In the genomic region with DNA sequence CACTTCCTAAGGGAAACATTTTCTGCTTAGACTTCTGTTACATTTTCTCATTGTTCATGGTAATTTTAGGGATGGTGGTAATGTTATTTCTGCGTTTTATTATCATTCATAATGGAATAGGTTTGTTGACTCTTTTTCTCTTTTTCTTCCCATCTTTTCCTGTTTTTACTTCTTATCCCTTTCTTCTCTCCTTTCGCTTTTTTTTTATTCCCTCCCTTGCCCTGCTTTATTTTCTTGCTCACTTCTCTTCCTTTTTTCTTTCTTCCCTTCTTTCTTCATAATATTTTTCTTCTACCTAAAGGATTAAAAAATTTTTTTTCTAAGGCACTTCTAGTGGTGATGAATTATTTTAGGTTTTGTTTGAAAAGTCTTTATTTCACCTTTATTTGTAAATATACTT, we compare ENCODE assay signal across 21 cellular contexts. TPM values are rescaled to one million over a fixed set of nuclear protein-coding genes. Genes with fewer than 3 reads are reported as not detected.
A peak's percentile ranks its signal among the peaks of the same experiment; 100 is the strongest.
DNase-seq lines count a peak whose midpoint lies in the region; ATAC-seq and TF ChIP-seq lines count a peak whose summit lies in the region.
"Had no signal": no experiment of that assay in that cellular context is flagged by ENCODE, and none has a peak within 500 bp of the region (broad histone marks: within the 10 kb centered on the region; RNA-seq: fewer than 3 reads in every experiment).

No MANE protein-coding gene starts in this region.

- H3K27me3 Mint-ChIP-seq in CD4-positive, alpha-beta T cell, result no peaks in the 10 kb centered on the region
- no peaks in the 10 kb centered on the region for H3K27me3 Mint-ChIP-seq in activated T-helper 1 cell treated with anti-CD3 and anti-CD28 coated beads, Interleukin-12 subunit alpha, Interleukin-12 subunit beta, Interleukin-2, Interleukin-4 antibody, amounts not matched to agents 30 ng/mL and 10 ng/mL and 1 ng/mL, durations not matched to agents 14 hours and 24 hours and 36 hours (ENCODE audit: insufficient read depth)
- H3K27me3 Mint-ChIP-seq in endothelial cell (ENCODE audit: unreplicated experiment), result peaks cover 5% of the 10 kb centered on the region

- H3F3A ChIP-seq in DOHH2 (ENCODE audit: control insufficient read depth, insufficient read depth), result peaks cover 4% of the 10 kb centered on the region; the same call in 1 of the 2 replicates

- CTCF ChIA-PET in CD4-positive, alpha-beta T cell (lab: Charles Lee), result no interaction called here

- no peaks in the 10 kb centered on the region for H3K27me3 ChIP-seq in CD4-positive, alpha-beta T cell (ENCODE audit: control insufficient read depth, insufficient read depth, low read length)
- H3K27me3 ChIP-seq in DOHH2 (ENCODE audit: control insufficient read depth, low read length) (no peaks in the 10 kb centered on the region), osteoblast (ENCODE audit: insufficient read depth, low read length) (no peaks in the 10 kb centered on the region), psoas muscle (ENCODE audit: insufficient read depth in 3 of 3, low read length in 2 of 3) (no peaks in the 10 kb centered on the region)
- H3K27me3 ChIP-seq: BLaER1 treated with 17β-estradiol and CSF1 and Interleukin-3, amounts not matched to agents 10 nM and 100 nM had no signal

- H3K4me3 Mint-ChIP-seq in CD4-positive, alpha-beta T cell, result no peak overlapping the region
- H3K4me3 Mint-ChIP-seq in activated T-helper 1 cell treated with anti-CD3 and anti-CD28 coated beads, Interleukin-12 subunit alpha, Interleukin-12 subunit beta, Interleukin-2, Interleukin-4 antibody, amounts not matched to agents 30 ng/mL and 10 ng/mL and 1 ng/mL, durations not matched to agents 14 hours and 24 hours and 36 hours, result no peak overlapping the region
- peak overlapping the region; percentile 27 for H3K4me3 Mint-ChIP-seq in endothelial cell (ENCODE audit: unreplicated experiment)
- H3K4me3 Mint-ChIP-seq: CD8-positive, alpha-beta T cell; HFFc6 had no signal

- no peak for ATAC-seq in CD4-positive, alpha-beta T cell (ENCODE audit: poor library complexity)
- ATAC-seq in psoas muscle, result no peak
- no peak for ATAC-seq in GM18858 (IDR thresholded peaks at IDR 0.05; ENCODE audit: unreplicated experiment)
- ATAC-seq: CD8-positive, alpha-beta T cell; Panc1; SK-N-SH treated with all-trans-retinoic acid at 6 μM for 48 hours had no signal

- peaks cover 64% of the 10 kb centered on the region for H3K36me3 Mint-ChIP-seq in CD4-positive, alpha-beta T cell (ENCODE audit: low read depth)
- H3K36me3 Mint-ChIP-seq in activated T-helper 1 cell treated with anti-CD3 and anti-CD28 coated beads, Interleukin-12 subunit alpha, Interleukin-12 subunit beta, Interleukin-2, Interleukin-4 antibody, amounts not matched to agents 30 ng/mL and 10 ng/mL and 1 ng/mL, durations not matched to agents 14 hours and 24 hours and 36 hours (ENCODE audit: low read depth), result peaks cover 25% of the 10 kb centered on the region
- peaks cover 11% of the 10 kb centered on the region for H3K36me3 Mint-ChIP-seq in endothelial cell (ENCODE audit: low read depth, unreplicated experiment)

- H3K4me3 ChIP-seq in DOHH2 (ENCODE audit: low read length) (no peak overlapping the region), osteoblast (ENCODE audit: insufficient read depth, low read length) (no peak overlapping the region), psoas muscle (no peak overlapping the region)
- H3K4me3 ChIP-seq: BLaER1 treated with 17β-estradiol and CSF1 and Interleukin-3, amounts not matched to agents 10 nM and 100 nM had no signal

- H3K36me3 ChIP-seq in DOHH2 (ENCODE audit: control insufficient read depth, low read length) (peaks cover 83% of the 10 kb centered on the region), osteoblast (ENCODE audit: insufficient read depth, low read length) (peaks cover 10% of the 10 kb centered on the region), psoas muscle (ENCODE audit: insufficient read depth in 1 of 2, low read depth in 1 of 2) (peaks cover 5 to 8% of the 10 kb centered on the region in 2 donors)

- TF ChIP-seq CTCF in CD4-positive, alpha-beta T cell (IDR thresholded peaks at IDR 0.05), result no peak
- TF ChIP-seq CTCF in DOHH2 (IDR thresholded peaks at IDR 0.05; ENCODE audit: low read depth, low read length, poor library complexity, severe bottlenecking) (no peak), endothelial cell (IDR thresholded peaks at IDR 0.05; ENCODE audit: unreplicated experiment) (no peak), osteoblast (IDR thresholded peaks at IDR 0.05; ENCODE audit: extremely low read depth, low read depth, low read length) (no peak), psoas muscle (IDR thresholded peaks at IDR 0.05) (no peak)

- no peaks in the 10 kb centered on the region for H3K9me2 ChIP-seq in DOHH2 (replicated peaks; ENCODE audit: control insufficient read depth, low read length)

- POLR2A ChIA-PET in CD4-positive, alpha-beta T cell (lab: Charles Lee), result interaction anchor here (1.4 kb wide), 1 partner anchor 45 kb away, joined by 3 read pairs; no protein-coding TSS in a partner anchor

- H3K4me1 Mint-ChIP-seq in CD4-positive, alpha-beta T cell (ENCODE audit: low read depth), result peaks cover 60% of the 10 kb centered on the region
- peaks cover 6% of the 10 kb centered on the region for H3K4me1 Mint-ChIP-seq in activated T-helper 1 cell treated with anti-CD3 and anti-CD28 coated beads, Interleukin-12 subunit alpha, Interleukin-12 subunit beta, Interleukin-2, Interleukin-4 antibody, amounts not matched to agents 30 ng/mL and 10 ng/mL and 1 ng/mL, durations not matched to agents 14 hours and 24 hours and 36 hours (ENCODE audit: low read depth)
- peaks cover 26% of the 10 kb centered on the region for H3K4me1 Mint-ChIP-seq in endothelial cell (ENCODE audit: unreplicated experiment)

- H3K9me3 ChIP-seq in CD4-positive, alpha-beta T cell (ENCODE audit: control insufficient read depth, low read length), result no peaks in the 10 kb centered on the region
- H3K9me3 ChIP-seq in DOHH2 (ENCODE audit: control insufficient read depth, insufficient read depth, low read length), result no peaks in the 10 kb centered on the region
- H3K9me3 ChIP-seq in osteoblast (ENCODE audit: low read depth, low read length), result no peaks in the 10 kb centered on the region
- H3K9me3 ChIP-seq in psoas muscle, result no peaks in the 10 kb centered on the region

- H3K4me1 ChIP-seq in DOHH2 (ENCODE audit: control insufficient read depth, low read length) (peaks cover 35% of the 10 kb centered on the region), osteoblast (ENCODE audit: insufficient read depth, low read length) (peaks cover 4% of the 10 kb centered on the region), psoas muscle (peaks cover 13% of the 10 kb centered on the region)

- H3K27ac ChIP-seq in CD4-positive, alpha-beta T cell (ENCODE audit: low read depth, low read length), result no peak overlapping the region
- H3K27ac ChIP-seq in DOHH2 (ENCODE audit: low read depth, low read length) (no peak overlapping the region), osteoblast (ENCODE audit: low read depth, low read length) (no peak overlapping the region), psoas muscle (no peak overlapping the region)
- H3K27ac ChIP-seq: BLaER1 treated with 17β-estradiol and CSF1 and Interleukin-3, amounts not matched to agents 10 nM and 100 nM; HL-60; KMS-11 had no signal

- peaks cover 95% of the 10 kb centered on the region for H3K79me2 ChIP-seq in DOHH2 (ENCODE audit: control insufficient read depth, low read length)
- H3K79me2 ChIP-seq in osteoblast (ENCODE audit: insufficient read depth, low read length), result peaks cover 64% of the 10 kb centered on the region

- H3K27ac Mint-ChIP-seq in CD4-positive, alpha-beta T cell, result peak overlapping the region; percentile 1
- peak overlapping the region; percentile 27 for H3K27ac Mint-ChIP-seq in activated T-helper 1 cell treated with anti-CD3 and anti-CD28 coated beads, Interleukin-12 subunit alpha, Interleukin-12 subunit beta, Interleukin-2, Interleukin-4 antibody, amounts not matched to agents 30 ng/mL and 10 ng/mL and 1 ng/mL, durations not matched to agents 14 hours and 24 hours and 36 hours
- peak overlapping the region; percentile 44 for H3K27ac Mint-ChIP-seq in endothelial cell (ENCODE audit: unreplicated experiment)
- H3K27ac Mint-ChIP-seq: CD8-positive, alpha-beta T cell; HFFc6 had no signal

- H3K4me2 ChIP-seq in DOHH2 (ENCODE audit: low read length), result peak overlapping the region; percentile 41; the same call in 1 of the 2 replicates
- no peak overlapping the region for H3K4me2 ChIP-seq in osteoblast (ENCODE audit: insufficient read depth, low read length)
- H3K4me2 ChIP-seq: KMS-11 had no signal

- intact Hi-C loops in CD4-positive, alpha-beta T cell (cut with DNase I, micrococcal nuclease), result no loop called here
- intact Hi-C loops in activated T-helper 1 cell treated with anti-CD3 and anti-CD28 coated beads, Interleukin-12 subunit alpha, Interleukin-12 subunit beta, Interleukin-2, Interleukin-4 antibody, amounts not matched to agents 30 ng/mL and 10 ng/mL and 1 ng/mL, durations not matched to agents 14 hours and 24 hours and 36 hours (cut with micrococcal nuclease), result loop anchor here (5.0 kb wide), 1 partner anchor 47 kb away; a partner anchor contains a TSS
- intact Hi-C loops in psoas muscle (cut with DNase I), result no loop called here

- H3K9me3 Mint-ChIP-seq in CD4-positive, alpha-beta T cell, result no peaks in the 10 kb centered on the region
- no peaks in the 10 kb centered on the region for H3K9me3 Mint-ChIP-seq in activated T-helper 1 cell treated with anti-CD3 and anti-CD28 coated beads, Interleukin-12 subunit alpha, Interleukin-12 subunit beta, Interleukin-2, Interleukin-4 antibody, amounts not matched to agents 30 ng/mL and 10 ng/mL and 1 ng/mL, durations not matched to agents 14 hours and 24 hours and 36 hours
- H3K9me3 Mint-ChIP-seq in endothelial cell (ENCODE audit: unreplicated experiment), result no peaks in the 10 kb centered on the region
- H3K9me3 Mint-ChIP-seq: CD8-positive, alpha-beta T cell; HFFc6 had no signal

- DNase-seq in CD4-positive, alpha-beta T cell, result no peak
- no peak for DNase-seq in activated T-helper 1 cell treated with anti-CD3 and anti-CD28 coated beads, Interleukin-12 subunit alpha, Interleukin-12 subunit beta, Interleukin-2, Interleukin-4 antibody, amounts not matched to agents 30 ng/mL and 10 ng/mL and 1 ng/mL, durations not matched to agents 14 hours and 24 hours and 36 hours (ENCODE audit: low spot score)
- DNase-seq in endothelial cell (ENCODE audit: low spot score) (no peak), osteoblast (ENCODE audit: insufficient read length, low spot score, missing footprints) (no peak), psoas muscle (no peak)
- DNase-seq: CD8-positive, alpha-beta T cell; DND-41; HFFc6; NCI-H1105; NCI-H2029 treated with DMSO at 0.1 percent for 48 hours; NCI-H345; NCI-H524 treated with DMSO at 0.1 percent for 48 hours; NCI-H82; SIG-M5 had no signal

- WGBS in psoas muscle, 3 donors, result 98 to 100% (median 99%) methylated on average over 2 of the region's 2 CpGs

- H2AFZ ChIP-seq in osteoblast (ENCODE audit: low read length), result no peak overlapping the region

- H4K20me1 ChIP-seq in DOHH2 (ENCODE audit: control insufficient read depth, insufficient read depth, low read depth, low read length) (no peaks in the 10 kb centered on the region), osteoblast (ENCODE audit: insufficient read depth, low read length) (peaks cover 6% of the 10 kb centered on the region)

RNA-seq across cellular contexts. Expression of a gene that starts 45.6 kb away (rescaled TPM):
- 100 to 1,000 TPM; 107 to 121 TPM for total RNA-seq in CD4-positive, alpha-beta T cell
- 69.0 and 73.2 TPM in 2 replicates for total RNA-seq in activated T-helper 1 cell treated with anti-CD3 and anti-CD28 coated beads, Interleukin-12 subunit alpha, Interleukin-12 subunit beta, Interleukin-2, Interleukin-4 antibody, amounts not matched to agents 30 ng/mL and 10 ng/mL and 1 ng/mL, durations not matched to agents 14 hours and 24 hours and 36 hours
- total RNA-seq in endothelial cell (ENCODE audit: unreplicated experiment), result 136 TPM
- total RNA-seq in osteoblast, result 144 and 153 TPM in 2 replicates
- 10 to 100 TPM; 28.5 to 46.3 (median 38.1) TPM for total RNA-seq in psoas muscle
- 10 to 100 TPM; 28.9 to 43.0 (median 32.9) TPM for polyA plus RNA-seq in psoas muscle
